15 cellular contexts compared by ENCODE assay signal in genomic region chr7:22482476-22482875, GRCh38. TPM values are rescaled to one million over a fixed set of nuclear protein-coding genes. Genes with fewer than 3 reads are reported as not detected.
"Had no signal": no experiment of that assay in that cellular context is flagged by ENCODE, and none has a peak within 500 bp of the region (broad histone marks: within the 10 kb centered on the region; RNA-seq: fewer than 3 reads in every experiment).

No MANE protein-coding gene starts in this region.

- H3K4me3 Mint-ChIP-seq: activated CD4-positive, alpha-beta memory T cell treated with anti-CD3 and anti-CD28 coated beads for 36 hours; activated naive CD8-positive, alpha-beta T cell treated with anti-CD3 and anti-CD28 coated beads for 36 hours; dendritic cell treated with granulocyte-macrophage colony-stimulating factor and Interleukin-4, amounts not matched to agents 40 ng/mL and 50 ng/mL, for 4 days; endodermal cell; neural progenitor cell; stimulated activated naive CD8-positive, alpha-beta T cell treated with anti-CD3 and anti-CD28 coated beads, Interleukin-15, Interleukin-2, amounts not matched to agents 100 ng/mL and 50 ng/mL, for 24 hours had no signal

- H3K4me1 Mint-ChIP-seq: neural progenitor cell had no signal

- H3K36me3 Mint-ChIP-seq: activated CD4-positive, alpha-beta memory T cell treated with anti-CD3 and anti-CD28 coated beads for 36 hours; activated naive CD8-positive, alpha-beta T cell treated with anti-CD3 and anti-CD28 coated beads for 36 hours; neural progenitor cell had no signal

- H3K4me3 ChIP-seq: left lung, neural progenitor cell, pancreas, thoracic aorta had no signal

- H3K27ac Mint-ChIP-seq: activated CD4-positive, alpha-beta memory T cell treated with anti-CD3 and anti-CD28 coated beads for 36 hours; activated naive CD8-positive, alpha-beta T cell treated with anti-CD3 and anti-CD28 coated beads for 36 hours; dendritic cell treated with granulocyte-macrophage colony-stimulating factor and Interleukin-4, amounts not matched to agents 40 ng/mL and 50 ng/mL, for 4 days; endodermal cell; neural progenitor cell; stimulated activated naive CD8-positive, alpha-beta T cell treated with anti-CD3 and anti-CD28 coated beads, Interleukin-15, Interleukin-2, amounts not matched to agents 100 ng/mL and 50 ng/mL, for 24 hours had no signal

- H2AFZ ChIP-seq: neural progenitor cell had no signal

- H3K27me3 Mint-ChIP-seq: activated CD4-positive, alpha-beta memory T cell treated with anti-CD3 and anti-CD28 coated beads for 36 hours; activated naive CD8-positive, alpha-beta T cell treated with anti-CD3 and anti-CD28 coated beads for 36 hours; stimulated activated naive CD8-positive, alpha-beta T cell treated with anti-CD3 and anti-CD28 coated beads, Interleukin-15, Interleukin-2, amounts not matched to agents 100 ng/mL and 50 ng/mL, for 24 hours had no signal

- H3K4me1 ChIP-seq: pancreas had no signal

- DNase-seq: activated CD4-positive, alpha-beta memory T cell treated with anti-CD3 and anti-CD28 coated beads for 36 hours; activated gamma-delta T cell; activated naive CD8-positive, alpha-beta T cell treated with anti-CD3 and anti-CD28 coated beads for 36 hours; activated T-cell treated with anti-CD3 and anti-CD28 coated beads, Interleukin-2, amount 50 U/mL, for 48 hours; cerebellar nuclear complex; endodermal cell; foreskin melanocyte; left lung; pancreas; stimulated activated CD4-positive, alpha-beta T cell treated with anti-CD3 and anti-CD28 coated beads, Interleukin-4, amount 100 ng/mL, for 1 hour; stimulated activated CD8-positive, alpha-beta memory T cell treated with anti-CD3 and anti-CD28 coated beads, Interleukin-4, amount 100 ng/mL, for 48 hours had no signal

- H3K4me2 ChIP-seq: neural progenitor cell had no signal

- ATAC-seq: pancreas had no signal

- H3K9ac ChIP-seq: neural progenitor cell had no signal

- H3K27me3 ChIP-seq: left lung, neural progenitor cell, pancreas had no signal

- H3K9me3 ChIP-seq: left lung, pancreas, thoracic aorta had no signal

- H3K27ac ChIP-seq: neural progenitor cell, pancreas, thoracic aorta had no signal

- H3K36me3 ChIP-seq: left lung, neural progenitor cell, pancreas, thoracic aorta had no signal

- H3K9me3 Mint-ChIP-seq: activated CD4-positive, alpha-beta memory T cell treated with anti-CD3 and anti-CD28 coated beads for 36 hours; activated naive CD8-positive, alpha-beta T cell treated with anti-CD3 and anti-CD28 coated beads for 36 hours; dendritic cell treated with granulocyte-macrophage colony-stimulating factor and Interleukin-4, amounts not matched to agents 40 ng/mL and 50 ng/mL, for 4 days; endodermal cell; stimulated activated naive CD8-positive, alpha-beta T cell treated with anti-CD3 and anti-CD28 coated beads, Interleukin-15, Interleukin-2, amounts not matched to agents 100 ng/mL and 50 ng/mL, for 24 hours had no signal

RNA-seq across cellular contexts. Expression of gene STEAP1B, which starts 17.5 kb away (rescaled TPM):
- total RNA-seq: activated CD4-positive, alpha-beta memory T cell treated with anti-CD3 and anti-CD28 coated beads for 36 hours; pancreas had no signal
- polyA plus RNA-seq: pancreas had no signal
